1 cellular context compared by ENCODE assay signal in genomic region chr6:108903796-108904195, GRCh38.
TF ChIP-seq lines count a peak whose summit lies in the region.

No MANE protein-coding gene starts in this region.

TF ChIP-seq in WTC11, 78 proteins besides CTCF, POLR2A, EP300 and RAD21:
- TF ChIP-seq RORB (CRISPR knock-in tag; IDR thresholded peaks at IDR 0.05) (peak; percentile 58; the same call in 1 of the 2 replicates), ETV6 (CRISPR knock-in tag; IDR thresholded peaks at IDR 0.05) (no peak), ZNF263 (CRISPR knock-in tag; IDR thresholded peaks at IDR 0.05; ENCODE audit: low read depth) (no peak), CREB1 (CRISPR knock-in tag; IDR thresholded peaks at IDR 0.05) (no peak), GTF2I (CRISPR knock-in tag; conservative IDR thresholded peaks at IDR 0.05) (no peak)
